Comparison of ENCODE assay signal across 16 cellular contexts in the genomic region with DNA sequence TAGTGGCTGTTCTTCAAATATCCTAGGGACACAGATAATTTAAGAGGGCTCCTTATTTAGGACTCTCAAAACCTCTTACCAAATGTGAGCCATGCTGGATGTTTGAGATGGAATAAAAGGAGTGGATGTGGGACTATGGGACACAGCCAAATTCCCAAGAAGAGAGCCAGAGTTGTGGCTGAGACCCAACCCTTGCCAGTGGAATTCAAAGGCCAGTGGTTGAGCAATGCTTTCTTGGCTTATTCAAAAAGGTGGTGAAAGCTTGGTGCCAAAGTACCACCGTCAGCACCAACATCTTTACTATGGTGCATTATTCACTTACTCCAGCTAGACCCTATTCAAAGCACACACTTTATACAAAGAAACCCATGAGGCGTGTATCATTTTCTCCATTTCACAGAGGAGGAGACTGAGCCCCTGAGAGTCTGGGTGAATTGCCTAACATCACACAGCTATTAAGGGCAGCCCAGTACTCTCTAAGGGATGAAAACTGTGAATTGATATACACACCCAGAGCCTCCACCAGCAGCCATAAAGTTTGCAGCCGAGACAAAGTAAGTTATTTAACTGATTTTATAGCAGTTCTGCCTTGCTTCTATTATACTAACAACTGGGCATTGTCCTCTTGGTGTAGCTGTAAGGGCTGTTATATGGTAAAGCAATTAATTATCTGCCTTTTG.
DNase-seq lines count a peak whose midpoint lies in the region; ATAC-seq and TF ChIP-seq lines count a peak whose summit lies in the region.
"Had no signal": no experiment of that assay in that cellular context is flagged by ENCODE, and none has a peak within 500 bp of the region (broad histone marks: within the 10 kb centered on the region; RNA-seq: fewer than 3 reads in every experiment).

No MANE protein-coding gene starts in this region.

- no peak overlapping the region for H4K5ac ChIP-seq in IMR-90 (ENCODE audit: low read depth, low read length)

- TF ChIP-seq CTCF in IMR-90 (conservative IDR thresholded peaks at IDR 0.05; ENCODE audit: low read depth, low read length) (no peak), astrocyte of the spinal cord (IDR thresholded peaks at IDR 0.05; ENCODE audit: low read depth, low read length) (no peak)

- WGBS in IMR-90 (ENCODE audit: extremely low coverage in 2 of 2, insufficient read length in 1 of 2), 2 experiments, result no CpG with 5 or more reads among the region's 3 CpGs
- 58% methylated on average over 3 of the region's 3 CpGs for WGBS in aorta, 2 donors

- H3K9ac ChIP-seq in IMR-90 (ENCODE audit: low read depth, low read length), result no peak overlapping the region

- no peak overlapping the region for H2BK20ac ChIP-seq in IMR-90 (ENCODE audit: low read depth, low read length)

- H3K14ac ChIP-seq in IMR-90 (replicated peaks; ENCODE audit: low read depth, low read length), result no peak overlapping the region

- DNase-seq in IMR-90, result no peak
- peak; percentile 30 for DNase-seq in astrocyte of the spinal cord (ENCODE audit: low read depth, low spot score)
- DNase-seq in left colon, result no peak
- DNase-seq in aorta, result peak in 1 of 2 donors; percentile 50
- DNase-seq: DMS153; KBM-7; NCI-H1092 treated with DMSO at 0.1 percent for 48 hours; NCI-H187; NCI-H69; NK-92 treated with Interleukin-12 subunit alpha and Interleukin-12 subunit beta, amount 100 ng/mL, for 24 hours; OCI-M1 had no signal

- no peak overlapping the region for H2AFZ ChIP-seq in IMR-90 (replicated peaks; ENCODE audit: low read length, poor library complexity)

- H3K27ac ChIP-seq in IMR-90 (ENCODE audit: insufficient read depth, low read length), result no peak overlapping the region
- H3K27ac ChIP-seq in aorta (ENCODE audit: low read depth in 1 of 2, low read length in 2 of 2), result no peak overlapping the region
- H3K27ac ChIP-seq: C4-2B, SK-N-MC had no signal

- peaks cover 5% of the 10 kb centered on the region; the same call in 1 of the 2 replicates for H3K9me1 ChIP-seq in IMR-90 (ENCODE audit: insufficient read depth, low read length)

- TF ChIP-seq POLR2A in IMR-90 (IDR thresholded peaks at IDR 0.05; ENCODE audit: low read depth, low read length) (no peak), GM18505 (IDR thresholded peaks at IDR 0.05; ENCODE audit: borderline replicate concordance, extremely low read depth, insufficient read depth, insufficient read length) (no peak)

- no peak overlapping the region for H3K4ac ChIP-seq in IMR-90 (ENCODE audit: low read depth, low read length)

- no peak overlapping the region for H4K91ac ChIP-seq in IMR-90 (ENCODE audit: insufficient read depth, low read depth, low read length)

- intact Hi-C loops in IMR-90 (cut with micrococcal nuclease) (no loop called here), left colon (cut with DNase I, micrococcal nuclease) (no loop called here), aorta (cut with DNase I) (no loop called here)

- no peak for TF ChIP-seq RAD21 in IMR-90 (IDR thresholded peaks at IDR 0.05; ENCODE audit: low read length)

- no peak overlapping the region for H2BK120ac ChIP-seq in IMR-90 (ENCODE audit: low read depth, low read length)

- BruUV-seq in IMR-90 (replicated peaks; lab: Mats Ljungman, UMichigan), result no TSS peak

- POLR2A ChIA-PET in IMR-90 (lab: Charles Lee; ENCODE audit: unreplicated experiment), result no interaction called here

- dilution Hi-C loops in IMR-90 (cut with HindIII; ENCODE audit: low sequenced_read_pairs, unreplicated experiment), result no loop called here

- H3K36me3 ChIP-seq in IMR-90 (ENCODE audit: control insufficient read depth, insufficient read depth, low read length) (no peaks in the 10 kb centered on the region), aorta (ENCODE audit: control insufficient read depth in 1 of 2, insufficient read depth in 2 of 2, low read length in 1 of 2) (no peaks in the 10 kb centered on the region)

- ATAC-seq in IMR-90 (ENCODE audit: low read depth) (no peak), left colon (peak; percentile 73), aorta (ENCODE audit: low FRiP score) (peak; percentile 62), GM18505 (IDR thresholded peaks at IDR 0.05; ENCODE audit: unreplicated experiment) (no peak), GM21717 (IDR thresholded peaks at IDR 0.05; ENCODE audit: unreplicated experiment) (no peak), GM19463 (IDR thresholded peaks at IDR 0.05; ENCODE audit: unreplicated experiment) (no peak)

- H2BK15ac ChIP-seq in IMR-90 (ENCODE audit: low read depth, low read length), result no peak overlapping the region

- peaks cover 6% of the 10 kb centered on the region for H3K4me1 ChIP-seq in IMR-90 (ENCODE audit: control insufficient read depth, insufficient read depth, low read length)
- no peaks in the 10 kb centered on the region for H3K4me1 ChIP-seq in aorta (ENCODE audit: control insufficient read depth in 1 of 2, insufficient read depth in 2 of 2, low read length in 2 of 2)

- no peak overlapping the region for H2AK5ac ChIP-seq in IMR-90 (ENCODE audit: low read depth, low read length)

- no peaks in the 10 kb centered on the region for H3K9me3 ChIP-seq in IMR-90 (ENCODE audit: control insufficient read depth, insufficient read depth, low read length)
- H3K9me3 ChIP-seq in aorta (ENCODE audit: control insufficient read depth, low read length), result no peaks in the 10 kb centered on the region

- H3K4me3 ChIP-seq in IMR-90 (ENCODE audit: insufficient read depth, low read depth, low read length) (no peak overlapping the region), astrocyte of the spinal cord (ENCODE audit: low read depth, low read length) (no peak overlapping the region), aorta (ENCODE audit: low read length in 2 of 2) (no peak overlapping the region)
- H3K4me3 ChIP-seq: SK-N-MC had no signal

- H3K79me1 ChIP-seq in IMR-90 (ENCODE audit: low read depth in 1 of 2, low read length in 2 of 2), result no peaks in the 10 kb centered on the region

- in situ Hi-C loops in IMR-90 (cut with MboI; ENCODE audit: low sequenced_read_pairs) (no loop called here), astrocyte of the spinal cord (cut with HindIII; ENCODE audit: low sequenced_read_pairs) (no loop called here)

- H3K23ac ChIP-seq in IMR-90 (ENCODE audit: low read depth, low read length), result no peak overlapping the region

- no peak overlapping the region for H3K4me2 ChIP-seq in IMR-90 (ENCODE audit: low read depth, low read length)

- no peak overlapping the region for H2BK5ac ChIP-seq in IMR-90 (ENCODE audit: low read depth, low read length, poor library complexity, severe bottlenecking)

- no peak overlapping the region for H3K56ac ChIP-seq in IMR-90 (ENCODE audit: extremely low read depth, insufficient read depth, low read length)

- no peak overlapping the region for H3K18ac ChIP-seq in IMR-90 (ENCODE audit: low read depth, low read length)

- H2AK9ac ChIP-seq in IMR-90 (replicated peaks; ENCODE audit: low read depth, low read length, poor library complexity), result peak overlapping the region; percentile 50

- H4K20me1 ChIP-seq in IMR-90 (ENCODE audit: insufficient read depth, low read length), result no peaks in the 10 kb centered on the region

- H3K27me3 ChIP-seq in IMR-90 (ENCODE audit: control insufficient read depth, insufficient read depth, low read length) (no peaks in the 10 kb centered on the region), aorta (ENCODE audit: control insufficient read depth in 1 of 2, insufficient read depth in 2 of 2, low read length in 1 of 2) (no peaks in the 10 kb centered on the region)

- CTCF ChIA-PET in IMR-90 (lab: Yijun Ruan, JAX), result no interaction called here

- no peak overlapping the region for H4K8ac ChIP-seq in IMR-90 (ENCODE audit: low read depth in 2 of 2, low read length in 2 of 2)

TF ChIP-seq in IMR-90, 13 proteins besides CTCF, POLR2A, EP300 and RAD21:
- TF ChIP-seq MAFK (IDR thresholded peaks at IDR 0.05; ENCODE audit: low read depth, low read length) (no peak), CHD1 (IDR thresholded peaks at IDR 0.05; ENCODE audit: low read depth, low read length) (no peak), BHLHE40 (IDR thresholded peaks at IDR 0.05; ENCODE audit: low read depth, low read length) (no peak), RCOR1 (IDR thresholded peaks at IDR 0.05; ENCODE audit: insufficient replicate concordance, low read length) (no peak), SMC3 (IDR thresholded peaks at IDR 0.05; ENCODE audit: low read depth, low read length) (no peak), NFE2L2 (IDR thresholded peaks at IDR 0.05; ENCODE audit: low read depth, low read length) (no peak), RFX5 (IDR thresholded peaks at IDR 0.05; ENCODE audit: low read depth, low read length) (no peak), MXI1 (IDR thresholded peaks at IDR 0.05; ENCODE audit: borderline replicate concordance, low read depth, low read length) (no peak), CEBPB (IDR thresholded peaks at IDR 0.05; ENCODE audit: low read depth, low read length) (no peak), MAZ (IDR thresholded peaks at IDR 0.05; ENCODE audit: borderline replicate concordance, low read depth, low read length) (no peak), FOS (IDR thresholded peaks at IDR 0.05; ENCODE audit: low read depth, low read length) (no peak)
- TF ChIP-seq, protein P1, sequence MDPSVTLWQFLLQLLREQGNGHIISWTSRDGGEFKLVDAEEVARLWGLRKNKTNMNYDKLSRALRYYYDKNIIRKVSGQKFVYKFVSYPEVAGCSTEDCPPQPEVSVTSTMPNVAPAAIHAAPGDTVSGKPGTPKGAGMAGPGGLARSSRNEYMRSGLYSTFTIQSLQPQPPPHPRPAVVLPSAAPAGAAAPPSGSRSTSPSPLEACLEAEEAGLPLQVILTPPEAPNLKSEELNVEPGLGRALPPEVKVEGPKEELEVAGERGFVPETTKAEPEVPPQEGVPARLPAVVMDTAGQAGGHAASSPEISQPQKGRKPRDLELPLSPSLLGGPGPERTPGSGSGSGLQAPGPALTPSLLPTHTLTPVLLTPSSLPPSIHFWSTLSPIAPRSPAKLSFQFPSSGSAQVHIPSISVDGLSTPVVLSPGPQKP (IDR thresholded peaks at IDR 0.05; ENCODE audit: borderline replicate concordance, low read depth, low read length), result no peak
- TF ChIP-seq, protein P2, sequence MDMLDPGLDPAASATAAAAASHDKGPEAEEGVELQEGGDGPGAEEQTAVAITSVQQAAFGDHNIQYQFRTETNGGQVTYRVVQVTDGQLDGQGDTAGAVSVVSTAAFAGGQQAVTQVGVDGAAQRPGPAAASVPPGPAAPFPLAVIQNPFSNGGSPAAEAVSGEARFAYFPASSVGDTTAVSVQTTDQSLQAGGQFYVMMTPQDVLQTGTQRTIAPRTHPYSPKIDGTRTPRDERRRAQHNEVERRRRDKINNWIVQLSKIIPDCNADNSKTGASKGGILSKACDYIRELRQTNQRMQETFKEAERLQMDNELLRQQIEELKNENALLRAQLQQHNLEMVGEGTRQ (IDR thresholded peaks at IDR 0.05; ENCODE audit: low read depth, low read length), result no peak
TF ChIP-seq in IMR-90: peak in this region for 0.

Comparison
In these comparisons a context has a peak if more than half of its experiments do, and no peak if none do; other contexts are left out.
1. ATAC-seq: peak in left colon (single experiment) and aorta (single experiment); none in IMR-90 (single experiment), GM18505 (single experiment), GM21717 (single experiment) and GM19463 (single experiment).